25 cellular contexts compared by ENCODE assay signal in the genomic region with DNA sequence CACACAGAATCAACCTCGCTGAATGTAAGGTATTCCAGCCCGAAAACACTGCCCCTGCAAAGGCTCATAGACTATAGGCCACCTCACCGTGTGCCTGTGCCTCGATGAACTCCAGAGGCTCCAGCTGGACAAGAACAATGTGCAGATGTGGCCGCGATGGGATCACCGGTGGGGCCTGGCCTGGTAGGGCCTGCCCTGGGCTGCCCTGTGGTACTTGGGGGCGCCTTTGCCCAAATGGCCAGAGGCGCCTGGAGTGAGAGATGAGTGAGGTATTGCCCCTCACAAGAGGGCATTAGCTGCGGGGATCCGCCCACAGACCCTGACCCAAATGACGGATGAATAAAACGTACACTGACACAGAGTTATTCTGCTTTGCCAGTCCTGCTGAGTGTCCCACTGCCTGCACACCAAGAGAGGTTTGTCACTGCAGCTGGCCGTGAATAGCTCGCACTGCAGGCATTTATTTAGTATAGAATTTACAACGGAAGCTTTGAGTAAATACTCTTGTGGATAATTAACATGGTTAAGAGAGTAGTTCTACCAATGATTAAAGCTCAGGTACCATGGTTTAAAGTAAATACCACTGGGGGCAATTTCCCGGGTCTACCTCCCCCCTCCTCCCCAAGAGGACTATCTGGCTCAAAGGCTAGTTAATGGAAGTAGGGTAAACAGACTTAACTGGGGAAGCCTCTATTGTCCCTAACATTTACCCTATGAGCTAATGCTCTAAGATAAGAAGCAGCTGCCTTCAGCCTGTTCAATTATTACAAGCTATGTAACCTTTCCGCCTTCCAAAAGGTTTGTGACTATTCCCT.
DNase-seq lines count a peak whose midpoint lies in the region; ATAC-seq and TF ChIP-seq lines count a peak whose summit lies in the region.
"Had no signal": no experiment of that assay in that cellular context is flagged by ENCODE, and none has a peak within 500 bp of the region (broad histone marks: within the 10 kb centered on the region; RNA-seq: fewer than 3 reads in every experiment).

No MANE protein-coding gene starts in this region.

- peak overlapping the region; percentile 31 to 92 (median 90) for H3K27ac Mint-ChIP-seq in CD4-positive, CD25-positive, alpha-beta regulatory T cell
- H3K27ac Mint-ChIP-seq in effector memory CD8-positive, alpha-beta T cell = peak overlapping the region; percentile 95 to 96
- H3K27ac Mint-ChIP-seq in HFFc6 = no peak overlapping the region
- H3K27ac Mint-ChIP-seq: activated naive CD8-positive, alpha-beta T cell treated with anti-CD3 and anti-CD28 coated beads, Interleukin-2, amount 50 U/mL, for 24 hours; WTC11 had no signal

- H3K4me2 ChIP-seq in DND-41 (ENCODE audit: insufficient read depth, low read length) = no peak overlapping the region

- peak overlapping the region; percentile 40; the same call in 1 of the 2 replicates for H3K9ac ChIP-seq in DND-41 (ENCODE audit: low read depth, low read length)

- no peaks in the 10 kb centered on the region for H3K79me2 ChIP-seq in DND-41 (ENCODE audit: insufficient read depth, low read length)

- H3K4me3 Mint-ChIP-seq in CD4-positive, CD25-positive, alpha-beta regulatory T cell = no peak overlapping the region
- peak overlapping the region; percentile 41 to 48 for H3K4me3 Mint-ChIP-seq in effector memory CD8-positive, alpha-beta T cell
- no peak overlapping the region for H3K4me3 Mint-ChIP-seq in HFFc6
- H3K4me3 Mint-ChIP-seq: activated naive CD8-positive, alpha-beta T cell treated with anti-CD3 and anti-CD28 coated beads, Interleukin-2, amount 50 U/mL, for 24 hours; dendritic cell treated with granulocyte-macrophage colony-stimulating factor and Interleukin-4, amounts not matched to agents 40 ng/mL and 50 ng/mL, for 4 days; WTC11 had no signal

- TF ChIP-seq CTCF in DND-41 (IDR thresholded peaks at IDR 0.05; ENCODE audit: borderline replicate concordance, extremely low read depth, low read length, poor library complexity, severe bottlenecking) (no peak), right atrium auricular region (IDR thresholded peaks at IDR 0.05) (no peak), HFFc6 (IDR thresholded peaks at IDR 0.05) (no peak)

- no peaks in the 10 kb centered on the region for H3K9me3 Mint-ChIP-seq in CD4-positive, CD25-positive, alpha-beta regulatory T cell
- peaks cover 0 to under 1% of the 10 kb centered on the region in 2 donors for H3K9me3 Mint-ChIP-seq in effector memory CD8-positive, alpha-beta T cell
- no peaks in the 10 kb centered on the region for H3K9me3 Mint-ChIP-seq in HFFc6
- H3K9me3 Mint-ChIP-seq: activated naive CD8-positive, alpha-beta T cell treated with anti-CD3 and anti-CD28 coated beads, Interleukin-2, amount 50 U/mL, for 24 hours; dendritic cell treated with granulocyte-macrophage colony-stimulating factor and Interleukin-4, amounts not matched to agents 40 ng/mL and 50 ng/mL, for 4 days; WTC11 had no signal

- H2AFZ ChIP-seq in DND-41 (ENCODE audit: low read depth, low read length) = no peak overlapping the region

- no peaks in the 10 kb centered on the region for H3K36me3 ChIP-seq in CD4-positive, CD25-positive, alpha-beta regulatory T cell (ENCODE audit: control insufficient read depth, insufficient read depth, low read length)
- no peaks in the 10 kb centered on the region for H3K36me3 ChIP-seq in DND-41 (ENCODE audit: insufficient read depth, low read length)
- H3K36me3 ChIP-seq in effector memory CD4-positive, alpha-beta T cell (ENCODE audit: control insufficient read depth, insufficient read depth, low read length) = no peaks in the 10 kb centered on the region
- H3K36me3 ChIP-seq in right atrium auricular region = no peaks in the 10 kb centered on the region
- H3K36me3 ChIP-seq: HAP-1, left lung, SJSA1, stomach, upper lobe of left lung had no signal

- DNase-seq in CD4-positive, CD25-positive, alpha-beta regulatory T cell = no peak
- DNase-seq in DND-41 (no peak), NCI-H2196 treated with DMSO at 0.1 percent for 48 hours (lab: John Stamatoyannopoulos, UW; ENCODE audit: unreplicated experiment) (peak; percentile 16), NCI-H128 (lab: John Stamatoyannopoulos, UW; ENCODE audit: unreplicated experiment) (no peak), right atrium auricular region (ENCODE audit: low spot score) (no peak), HFFc6 (no peak)
- no peak for DNase-seq in effector memory CD8-positive, alpha-beta T cell
- DNase-seq in effector memory CD4-positive, alpha-beta T cell = no peak
- DNase-seq: activated CD8-positive, alpha-beta memory T cell treated with anti-CD3 and anti-CD28 coated beads for 24 hours; activated naive CD8-positive, alpha-beta T cell treated with anti-CD3 and anti-CD28 coated beads, Interleukin-2, amount 50 U/mL, for 24 hours; C1 segment of cervical spinal cord; erythroblast; KBM-7; left lung; NCI-H1105; NCI-H526; nucleus accumbens; stomach had no signal

- no peaks in the 10 kb centered on the region for H3K9me3 ChIP-seq in CD4-positive, CD25-positive, alpha-beta regulatory T cell (ENCODE audit: control insufficient read depth in 2 of 2, low read length in 2 of 2)
- H3K9me3 ChIP-seq in DND-41 (ENCODE audit: insufficient read depth, low read length, severe bottlenecking) (no peaks in the 10 kb centered on the region), right atrium auricular region (no peaks in the 10 kb centered on the region)
- H3K9me3 ChIP-seq in effector memory CD4-positive, alpha-beta T cell (ENCODE audit: control insufficient read depth, low read length) = no peaks in the 10 kb centered on the region
- H3K9me3 ChIP-seq: HAP-1, left lung, SJSA1, stomach, upper lobe of left lung had no signal

- H3K4me3 ChIP-seq in CD4-positive, CD25-positive, alpha-beta regulatory T cell (ENCODE audit: low read depth, low read length) = no peak overlapping the region
- no peak overlapping the region for H3K4me3 ChIP-seq in DND-41 (ENCODE audit: low read depth in 1 of 2, low read length in 2 of 2)
- H3K4me3 ChIP-seq in effector memory CD4-positive, alpha-beta T cell (ENCODE audit: insufficient read depth, low read depth, low read length, poor library complexity, severe bottlenecking) = no peak overlapping the region
- no peak overlapping the region for H3K4me3 ChIP-seq in right atrium auricular region
- H3K4me3 ChIP-seq: HAP-1, left lung, SJSA1, stomach, upper lobe of left lung had no signal

- H3K27me3 ChIP-seq in CD4-positive, CD25-positive, alpha-beta regulatory T cell (ENCODE audit: control insufficient read depth, insufficient read depth, low read length) = no peaks in the 10 kb centered on the region
- H3K27me3 ChIP-seq in DND-41 (ENCODE audit: insufficient read depth, low read length, poor library complexity) (no peaks in the 10 kb centered on the region), right atrium auricular region (no peaks in the 10 kb centered on the region)
- H3K27me3 ChIP-seq in effector memory CD4-positive, alpha-beta T cell (replicated peaks; ENCODE audit: control insufficient read depth, insufficient read depth, low read length, poor library complexity, severe bottlenecking) = no peaks in the 10 kb centered on the region
- H3K27me3 ChIP-seq: upper lobe of left lung had no signal

- peaks cover 46% of the 10 kb centered on the region for H3K4me1 ChIP-seq in CD4-positive, CD25-positive, alpha-beta regulatory T cell (ENCODE audit: control insufficient read depth, insufficient read depth, low read length, poor library complexity, severe bottlenecking)
- H3K4me1 ChIP-seq in DND-41 (ENCODE audit: insufficient read depth, low read length) (peaks cover 42% of the 10 kb centered on the region), right atrium auricular region (no peaks in the 10 kb centered on the region)
- peaks cover 32% of the 10 kb centered on the region for H3K4me1 ChIP-seq in effector memory CD4-positive, alpha-beta T cell (ENCODE audit: control insufficient read depth, insufficient read depth, low read length, poor library complexity, severe bottlenecking)
- H3K4me1 ChIP-seq: HAP-1, left lung, SJSA1, stomach, upper lobe of left lung had no signal

- ATAC-seq in CD4-positive, CD25-positive, alpha-beta regulatory T cell (ENCODE audit: low read depth in 2 of 2) = no peak
- ATAC-seq in DND-41 (ENCODE audit: insufficient read depth, low read depth) = no peak
- no peak for ATAC-seq in effector memory CD8-positive, alpha-beta T cell (replicated peaks)
- ATAC-seq: activated naive CD8-positive, alpha-beta T cell treated with anti-CD3 and anti-CD28 coated beads, Interleukin-2, amount 50 U/mL, for 24 hours; left lung; sciatic nerve had no signal

- no peak overlapping the region for H3K27ac ChIP-seq in CD4-positive, CD25-positive, alpha-beta regulatory T cell (ENCODE audit: insufficient read depth, low read length, poor library complexity, severe bottlenecking)
- peak overlapping the region; percentile 86 for H3K27ac ChIP-seq in DND-41 (ENCODE audit: low read length)
- H3K27ac ChIP-seq in effector memory CD4-positive, alpha-beta T cell (ENCODE audit: insufficient read depth, low read length, poor library complexity, severe bottlenecking) = no peak overlapping the region
- no peak overlapping the region for H3K27ac ChIP-seq in right atrium auricular region
- H3K27ac ChIP-seq: HL-60, left lung, SJSA1, stomach, upper lobe of left lung had no signal

- no peaks in the 10 kb centered on the region for H3K36me3 Mint-ChIP-seq in CD4-positive, CD25-positive, alpha-beta regulatory T cell
- peaks cover 6% of the 10 kb centered on the region for H3K36me3 Mint-ChIP-seq in effector memory CD8-positive, alpha-beta T cell (ENCODE audit: insufficient read depth)
- no peaks in the 10 kb centered on the region for H3K36me3 Mint-ChIP-seq in HFFc6 (ENCODE audit: low read depth)
- H3K36me3 Mint-ChIP-seq: WTC11 had no signal

- H4K20me1 ChIP-seq in DND-41 (ENCODE audit: insufficient read depth, low read length) = no peaks in the 10 kb centered on the region

- peaks cover 11 to 49% (median 22%) of the 10 kb centered on the region in 4 donors for H3K4me1 Mint-ChIP-seq in CD4-positive, CD25-positive, alpha-beta regulatory T cell
- H3K4me1 Mint-ChIP-seq in effector memory CD8-positive, alpha-beta T cell (ENCODE audit: low read depth in 2 of 2) = peaks cover 52 to 64% of the 10 kb centered on the region in 2 donors
- H3K4me1 Mint-ChIP-seq in HFFc6 (ENCODE audit: low read depth) = no peaks in the 10 kb centered on the region
- H3K4me1 Mint-ChIP-seq: WTC11 had no signal

- peaks cover 1% of the 10 kb centered on the region for H3K27me3 Mint-ChIP-seq in CD4-positive, CD25-positive, alpha-beta regulatory T cell
- H3K27me3 Mint-ChIP-seq in effector memory CD8-positive, alpha-beta T cell = no peaks in the 10 kb centered on the region
- peaks cover 22% of the 10 kb centered on the region for H3K27me3 Mint-ChIP-seq in HFFc6 (ENCODE audit: insufficient read depth)

Comparison
In these comparisons a context has a peak if more than half of its experiments do, and no peak if none do; other contexts are left out.
1. H3K4me3 Mint-ChIP-seq: peak in effector memory CD8-positive, alpha-beta T cell (2 of 2); none in CD4-positive, CD25-positive, alpha-beta regulatory T cell (0 of 4) and HFFc6 (single experiment).